ENCODE assay signal across 14 cellular contexts in the genomic region with DNA sequence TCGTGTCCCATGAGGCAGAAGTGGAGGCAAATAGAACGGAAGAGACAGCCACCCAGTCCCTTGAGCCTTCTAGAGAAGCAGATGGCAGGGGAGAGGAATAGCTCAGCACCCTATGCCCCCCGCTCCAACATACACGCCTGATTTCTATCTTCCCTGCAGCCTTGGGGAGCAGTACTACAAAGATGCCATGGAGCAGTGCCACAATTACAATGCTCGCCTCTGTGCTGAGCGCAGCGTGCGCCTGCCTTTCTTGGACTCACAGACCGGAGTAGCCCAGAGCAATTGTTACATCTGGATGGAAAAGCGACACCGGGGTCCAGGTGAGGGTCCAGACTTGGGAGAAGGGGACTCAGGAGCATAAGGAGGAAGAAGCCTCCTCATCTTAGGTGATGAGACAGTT. TPM values are rescaled to one million over a fixed set of nuclear protein-coding genes. Genes with fewer than 3 reads are reported as not detected.
"Had no signal": no experiment of that assay in that cellular context is flagged by ENCODE, and none has a peak within 500 bp of the region (broad histone marks: within the 10 kb centered on the region; RNA-seq: fewer than 3 reads in every experiment).

No MANE protein-coding gene starts in this region.

- H3K27ac ChIP-seq: gastroesophageal sphincter, testis, upper lobe of left lung had no signal

- DNase-seq: activated CD4-positive, alpha-beta T cell treated with anti-CD3 and anti-CD28 coated beads, Interleukin-2, amount 50 U/mL, for 1 hour; activated gamma-delta T cell; activated T-cell treated with anti-CD3 and anti-CD28 coated beads, Interleukin-2, amount 50 U/mL, for 1 hour; stimulated activated naive CD8-positive, alpha-beta T cell treated with anti-CD3 and anti-CD28 coated beads, Interleukin-15, Interleukin-2, amounts not matched to agents 100 U/mL and 50 U/mL, for 24 hours; T-helper 9 cell; testis; upper lobe of left lung had no signal

- H3K9me3 Mint-ChIP-seq: natural killer cell treated with Interleukin-12 subunit alpha and Interleukin-12 subunit beta and Interleukin-15 and Interleukin-18, amount 100 ng/mL, for 72 hours had no signal

- H3K27me3 Mint-ChIP-seq: natural killer cell treated with Interleukin-12 subunit alpha and Interleukin-12 subunit beta and Interleukin-15 and Interleukin-18, amount 100 ng/mL, for 72 hours had no signal

- H3K27me3 ChIP-seq: gastroesophageal sphincter, testis, upper lobe of left lung had no signal

- H3K9me3 ChIP-seq: gastroesophageal sphincter, mucosa of descending colon, testis, upper lobe of left lung had no signal

- H3K4me3 ChIP-seq: gastroesophageal sphincter, lung, mucosa of descending colon, SK-N-MC, testis, upper lobe of left lung had no signal

- ATAC-seq: activated CD4-positive, CD25-positive, alpha-beta regulatory T cell treated with anti-CD3 and anti-CD28 coated beads, Interleukin-2, amount 50 U/mL, for 24 hours; gastroesophageal sphincter; mucosa of descending colon; natural killer cell treated with Interleukin-12 subunit alpha and Interleukin-12 subunit beta and Interleukin-15 and Interleukin-18, amount 100 ng/mL, for 72 hours; stimulated activated naive CD8-positive, alpha-beta T cell treated with anti-CD3 and anti-CD28 coated beads, Interleukin-15, Interleukin-2, amounts not matched to agents 100 U/mL and 50 U/mL, for 24 hours had no signal

- H3K4me3 Mint-ChIP-seq: natural killer cell treated with Interleukin-12 subunit alpha and Interleukin-12 subunit beta and Interleukin-15 and Interleukin-18, amount 100 ng/mL, for 72 hours had no signal

RNA-seq across cellular contexts. Expression of gene TIGD3, which starts 14.3 kb away (rescaled TPM):
- total RNA-seq: posterior vena cava had no signal
